Comparison of ENCODE assay signal across 17 cellular contexts in genomic region chr5:124572973-124573372, GRCh38.
A peak's percentile ranks its signal among the peaks of the same experiment; 100 is the strongest.
DNase-seq lines count a peak whose midpoint lies in the region; FAIRE-seq and TF ChIP-seq lines count a peak whose summit lies in the region.
"Had no signal": no experiment of that assay in that cellular context is flagged by ENCODE, and none has a peak within 500 bp of the region (broad histone marks: within the 10 kb centered on the region; RNA-seq: fewer than 3 reads in every experiment).

No MANE protein-coding gene starts in this region.

- no peak overlapping the region for H3K4me3 ChIP-seq in H1 (ENCODE audit: extremely low read depth in 1 of 4, insufficient read depth in 2 of 4, low read depth in 3 of 4, low read length in 4 of 4)
- H3K4me3 ChIP-seq in neural progenitor cell: no peak overlapping the region
- H3K4me3 ChIP-seq: GM23248 had no signal

- no CpG with 5 or more reads among the region's 5 CpGs for WGBS in H9 (ENCODE audit: extremely low coverage, insufficient read length, low lambda C conversion rate)
- 57% methylated on average over 5 of the region's 5 CpGs; no CpG with 5 or more reads in 1 of the 2 experiments for WGBS in H1 (ENCODE audit: extremely low coverage in 1 of 2, insufficient coverage in 1 of 2, insufficient read length in 1 of 2, insufficient replicate concordance in 2 of 2, low coverage in 1 of 2, low lambda C conversion rate in 2 of 2, missing lambda C conversion rate in 1 of 2), 2 experiments

- H3K23ac ChIP-seq in H9 (ENCODE audit: insufficient read length, low read depth, low read length) (no peak overlapping the region), H1 (ENCODE audit: insufficient read length) (no peak overlapping the region)

- H3K27me3 ChIP-seq in H9 (ENCODE audit: insufficient read depth, low read length) (no peaks in the 10 kb centered on the region), H1 (replicated peaks in 1 of 4; ENCODE audit: control insufficient read depth in 3 of 4, extremely low read depth in 1 of 4, insufficient read depth in 3 of 4, low read length in 3 of 4) (no peaks in the 10 kb centered on the region), neural progenitor cell (no peaks in the 10 kb centered on the region)

- POLR2A ChIA-PET in H1 (lab: Charles Lee; ENCODE audit: partially characterized antibody): no interaction called here

- no peaks in the 10 kb centered on the region for H4K20me1 ChIP-seq in H9 (ENCODE audit: control insufficient read depth, insufficient read depth, insufficient read length)
- H4K20me1 ChIP-seq in H1 (replicated peaks in 1 of 2; ENCODE audit: control insufficient read depth in 1 of 2, insufficient read depth in 2 of 2, low read length in 2 of 2): no peaks in the 10 kb centered on the region
- no peaks in the 10 kb centered on the region for H4K20me1 ChIP-seq in neural progenitor cell (ENCODE audit: low read depth)

- H3K9ac ChIP-seq in H9 (ENCODE audit: extremely low read depth, insufficient read length, low read length) (no peak overlapping the region), H1 (replicated peaks in 1 of 4; ENCODE audit: extremely low read depth in 1 of 4, low read depth in 3 of 4, low read length in 3 of 4) (no peak overlapping the region), neural progenitor cell (no peak overlapping the region)
- H3K9ac ChIP-seq: GM23248, SK-N-SH had no signal

- H3K18ac ChIP-seq in H9 (ENCODE audit: insufficient read length, low read depth, low read length) (no peak overlapping the region), H1 (ENCODE audit: extremely low read depth, low read length) (peak overlapping the region; percentile 42)

- H3K27ac ChIP-seq in H9 (ENCODE audit: insufficient read length, low read depth, low read length) (no peak overlapping the region), H1 (ENCODE audit: low read depth, low read length) (no peak overlapping the region), neural progenitor cell (no peak overlapping the region)
- H3K27ac ChIP-seq: GM23248 had no signal

- H3K79me2 ChIP-seq in H9 (ENCODE audit: insufficient read depth, low read length) (no peaks in the 10 kb centered on the region), H1 (ENCODE audit: control insufficient read depth in 1 of 2, insufficient read depth in 2 of 2, low read length in 2 of 2) (no peaks in the 10 kb centered on the region), neural progenitor cell (ENCODE audit: low read depth) (no peaks in the 10 kb centered on the region)

- peaks cover 44 to 54% of the 10 kb centered on the region in 2 experiments for H3K4me1 Mint-ChIP-seq in H9
- H3K4me1 Mint-ChIP-seq in neural progenitor cell: peaks cover 72% of the 10 kb centered on the region
- H3K4me1 Mint-ChIP-seq: CD4-positive, alpha-beta memory T cell had no signal

- H4K91ac ChIP-seq in H9 (ENCODE audit: insufficient read length, low read depth, low read length): no peak overlapping the region
- H4K91ac ChIP-seq in H1 (replicated peaks; ENCODE audit: insufficient read length, low read length): no peak overlapping the region

- FAIRE-seq in H1 (lab: Jason Lieb, UNC): peak; percentile 13
- FAIRE-seq: D721Med had no signal

- H3K4me3 Mint-ChIP-seq in H9 (no peak overlapping the region), neural progenitor cell (no peak overlapping the region)
- H3K4me3 Mint-ChIP-seq: B cell; CD4-positive, alpha-beta memory T cell had no signal

- peaks cover 14% of the 10 kb centered on the region for H3K4me1 ChIP-seq in H9 (ENCODE audit: insufficient read depth, low read length)
- H3K4me1 ChIP-seq in H1 (replicated peaks in 1 of 4; ENCODE audit: control insufficient read depth in 3 of 4, insufficient read depth in 4 of 4, low read length in 3 of 4): peaks cover 2 to 32% (median 15%) of the 10 kb centered on the region in 4 experiments; a peak in 5 of 7 replicates
- peaks cover 55% of the 10 kb centered on the region for H3K4me1 ChIP-seq in neural progenitor cell

- DNase-seq in H9 (peak; percentile 51), NCI-H345 treated with DMSO at 0.1 percent for 48 hours (lab: John Stamatoyannopoulos, UW; ENCODE audit: unreplicated experiment) (peak; percentile 48), H1 (ENCODE audit: low read depth in 1 of 2, low spot score in 2 of 2) (no peak), neural progenitor cell (ENCODE audit: low spot score) (no peak), kidney tubule cell (ENCODE audit: low spot score) (no peak), ecto neural progenitor cell (ENCODE audit: low spot score) (no peak)
- no peak for DNase-seq in activated effector memory CD4-positive, alpha-beta T cell treated with Interleukin-2 at 50 U/mL for 16 hours
- DNase-seq: ACHN; CD4-positive, alpha-beta memory T cell; GF-D8; GM23248; KG1; NCI-H2081; NCI-H82; SK-N-SH had no signal

- H3K36me3 Mint-ChIP-seq in H9 (ENCODE audit: insufficient read depth in 1 of 3, low read depth in 3 of 3) (no peaks in the 10 kb centered on the region), neural progenitor cell (no peaks in the 10 kb centered on the region)
- H3K36me3 Mint-ChIP-seq: CD4-positive, alpha-beta memory T cell had no signal

- H3K27me3 Mint-ChIP-seq in H9 (ENCODE audit: low read depth) (no peaks in the 10 kb centered on the region; the same call in 1 of the 2 replicates), neural progenitor cell (ENCODE audit: insufficient read depth, low read depth) (peaks cover 3% of the 10 kb centered on the region)
- H3K27me3 Mint-ChIP-seq: B cell had no signal

- CTCF ChIA-PET in H1 (lab: Charles Lee; ENCODE audit: partially characterized antibody): interaction anchor here (1.5 kb wide), 1 partner anchor 100 kb away, joined by 3 read pairs; no protein-coding TSS in a partner anchor

- no peak; a peak in 1 of 4 replicates for TF ChIP-seq RAD21 in H1 (IDR thresholded peaks at IDR 0.05 in 1 of 2, conservative IDR thresholded peaks at IDR 0.05 in 1 of 2; ENCODE audit: low read depth in 2 of 2, low read length in 2 of 2)

- TF ChIP-seq CTCF in H9 (conservative IDR thresholded peaks at IDR 0.05): no peak
- no peak for TF ChIP-seq CTCF in H1 (IDR thresholded peaks at IDR 0.05; ENCODE audit: control extremely low read depth in 1 of 3, insufficient read depth in 1 of 3, low read depth in 1 of 3, low read length in 3 of 3)
- no peak for TF ChIP-seq CTCF in neural progenitor cell (IDR thresholded peaks at IDR 0.05)

- no peak overlapping the region for H4K8ac ChIP-seq in H9 (replicated peaks; ENCODE audit: insufficient read length, low read depth, low read length)
- H4K8ac ChIP-seq in H1 (ENCODE audit: extremely low read depth, insufficient read depth, low read length): no peak overlapping the region

- H3K14ac ChIP-seq in H9 (ENCODE audit: insufficient read depth, low read length): no peak overlapping the region
- H3K14ac ChIP-seq in H1 (ENCODE audit: insufficient read length): no peak overlapping the region

- H2AK5ac ChIP-seq in H9 (ENCODE audit: insufficient read length, low read length) (no peak overlapping the region), H1 (ENCODE audit: low read depth, low read length) (no peak overlapping the region)

- no peaks in the 10 kb centered on the region for H3K9me3 Mint-ChIP-seq in H9
- H3K9me3 Mint-ChIP-seq in neural progenitor cell: no peaks in the 10 kb centered on the region

- H3T11ph ChIP-seq in H9 (ENCODE audit: low read length): no peak overlapping the region

- no peak for TF ChIP-seq EP300 in H1 (IDR thresholded peaks at IDR 0.05; ENCODE audit: borderline replicate concordance in 1 of 2, low read depth in 2 of 2, low read length in 2 of 2)

- no peak for TF ChIP-seq POLR2A in H1 (IDR thresholded peaks at IDR 0.05; ENCODE audit: control extremely low read depth in 1 of 2, low read depth in 2 of 2, low read length in 2 of 2)

- H2BK15ac ChIP-seq in H9 (ENCODE audit: low read depth, low read length) (no peak overlapping the region), H1 (ENCODE audit: low read length) (no peak overlapping the region)

- H2BK120ac ChIP-seq in H9 (ENCODE audit: low read depth, low read length, poor library complexity, severe bottlenecking) (no peak overlapping the region), H1 (replicated peaks; ENCODE audit: low read depth, low read length) (no peak overlapping the region)

- H3K27ac Mint-ChIP-seq in H9: peak overlapping the region in 1 of 3 experiments; percentile 25; a peak in 1 of 7 replicates
- H3K27ac Mint-ChIP-seq in neural progenitor cell: no peak overlapping the region
- H3K27ac Mint-ChIP-seq: B cell; CD4-positive, alpha-beta memory T cell had no signal

- no peaks in the 10 kb centered on the region for H3K79me1 ChIP-seq in H9 (ENCODE audit: insufficient read depth, low read depth, low read length, poor library complexity, severe bottlenecking)
- H3K79me1 ChIP-seq in H1 (ENCODE audit: low read depth, low read length): no peaks in the 10 kb centered on the region

- H2BK20ac ChIP-seq in H9 (ENCODE audit: low read depth, low read length, poor library complexity, severe bottlenecking) (no peak overlapping the region), H1 (ENCODE audit: low read length) (no peak overlapping the region)

- H3K56ac ChIP-seq in H9 (ENCODE audit: insufficient read length, low read depth, low read length) (no peak overlapping the region), H1 (replicated peaks; ENCODE audit: insufficient read length, low read depth, low read length) (no peak overlapping the region)

- no peaks in the 10 kb centered on the region for H3K36me3 ChIP-seq in H1 (ENCODE audit: control insufficient read depth in 2 of 4, insufficient read depth in 4 of 4, low read length in 3 of 4)
- no peaks in the 10 kb centered on the region for H3K36me3 ChIP-seq in neural progenitor cell

- H3K9me3 ChIP-seq in H9 (ENCODE audit: control insufficient read depth, low read depth, low read length) (no peaks in the 10 kb centered on the region), H1 (ENCODE audit: insufficient read depth in 2 of 2, low read depth in 1 of 2, low read length in 1 of 2) (no peaks in the 10 kb centered on the region), neural progenitor cell (ENCODE audit: low read depth) (no peaks in the 10 kb centered on the region)
- H3K9me3 ChIP-seq: SK-N-SH had no signal

- H2AFZ ChIP-seq in H9 (ENCODE audit: low read length) (no peak overlapping the region), H1 (ENCODE audit: low read length) (no peak overlapping the region), neural progenitor cell (replicated peaks) (no peak overlapping the region)
- H2AFZ ChIP-seq: GM23248 had no signal

- no peak overlapping the region for H4K5ac ChIP-seq in H9 (ENCODE audit: insufficient read length, low read depth, low read length)
- H4K5ac ChIP-seq in H1 (ENCODE audit: insufficient read length, low read depth, low read length): no peak overlapping the region

- H3F3A ChIP-seq in neural progenitor cell (ENCODE audit: low read depth): peaks cover 31% of the 10 kb centered on the region

- H2BK5ac ChIP-seq in H9 (ENCODE audit: insufficient read length, low read length) (no peak overlapping the region), H1 (ENCODE audit: low read depth, low read length) (no peak overlapping the region)

- H3K4me2 ChIP-seq in H9 (ENCODE audit: insufficient read depth, insufficient read length, low read length): no peak overlapping the region
- H3K4me2 ChIP-seq in H1 (ENCODE audit: insufficient read depth in 1 of 2, low read depth in 2 of 2, low read length in 2 of 2): no peak overlapping the region; a peak in 1 of 4 replicates
- H3K4me2 ChIP-seq in neural progenitor cell: peak overlapping the region; percentile 43
- H3K4me2 ChIP-seq: SK-N-SH had no signal

- H2BK12ac ChIP-seq in H9 (ENCODE audit: insufficient read length, low read depth, low read length): no peak overlapping the region
- no peak overlapping the region; the same call in 1 of the 2 replicates for H2BK12ac ChIP-seq in H1 (ENCODE audit: low read depth, low read length)

- H3K23me2 ChIP-seq in H9 (ENCODE audit: insufficient read length, low read depth, low read length, poor library complexity, severe bottlenecking) (no peaks in the 10 kb centered on the region), H1 (ENCODE audit: low read depth, low read length) (no peaks in the 10 kb centered on the region)

- H3K4ac ChIP-seq in H9 (ENCODE audit: low read depth, low read length) (no peak overlapping the region), H1 (replicated peaks; ENCODE audit: insufficient read length, low read depth, low read length) (no peak overlapping the region)

Comparison
In these comparisons a context has a peak if more than half of its experiments do, and no peak if none do; other contexts are left out.
1. DNase-seq: peak in H9 (single experiment) and NCI-H345 treated with DMSO at 0.1 percent for 48 hours (single experiment); none in H1 (0 of 2), neural progenitor cell (single experiment), kidney tubule cell (single experiment), ecto neural progenitor cell (single experiment) and activated effector memory CD4-positive, alpha-beta T cell treated with Interleukin-2 at 50 U/mL for 16 hours (single experiment).